Comparison of ENCODE assay signal across 8 cellular contexts in genomic region chr6:33344771-33345697, GRCh38. TPM values are rescaled to one million over a fixed set of nuclear protein-coding genes. Genes with fewer than 3 reads are reported as not detected.
DNase-seq lines count a peak whose midpoint lies in the region; ATAC-seq and TF ChIP-seq lines count a peak whose summit lies in the region.

No MANE protein-coding gene starts in this region.

- peak in 2 of 4 donors; percentile 57 to 62 for TF ChIP-seq EP300 in upper lobe of left lung (IDR thresholded peaks at IDR 0.05)

- ATAC-seq in upper lobe of left lung (ENCODE audit: low FRiP score in 2 of 2) (peak; percentile 89 to 90), GM21526 (IDR thresholded peaks at IDR 0.05; ENCODE audit: low FRiP score, unreplicated experiment) (no peak)

- peak overlapping the region; percentile 77 for H3K4me3 Mint-ChIP-seq in activated T-helper 1 cell treated with anti-CD3 and anti-CD28 coated beads, Interleukin-12 subunit alpha, Interleukin-12 subunit beta, Interleukin-2, Interleukin-4 antibody, amounts not matched to agents 30 ng/mL and 10 ng/mL and 1 ng/mL, durations not matched to agents 14 hours and 24 hours and 36 hours

- H3K27ac ChIP-seq in upper lobe of left lung, result peak overlapping the region; percentile 35 to 82 (median 76)

- no peaks in the 10 kb centered on the region for H3K36me3 ChIP-seq in upper lobe of left lung

- peaks cover 26% of the 10 kb centered on the region for H3K4me1 Mint-ChIP-seq in activated T-helper 1 cell treated with anti-CD3 and anti-CD28 coated beads, Interleukin-12 subunit alpha, Interleukin-12 subunit beta, Interleukin-2, Interleukin-4 antibody, amounts not matched to agents 30 ng/mL and 10 ng/mL and 1 ng/mL, durations not matched to agents 14 hours and 24 hours and 36 hours (ENCODE audit: low read depth)

- WGBS in upper lobe of left lung, 2 donors, result 12 to 15% methylated on average over 22 of the region's 22 CpGs

- H3K27me3 ChIP-seq in upper lobe of left lung, result no peaks in the 10 kb centered on the region

- no peak overlapping the region for H3K4me3 ChIP-seq in fibroblast of the aortic adventitia (ENCODE audit: low read depth, low read length)
- peak overlapping the region in 3 of 4 donors; percentile 32 to 43 (median 37) for H3K4me3 ChIP-seq in upper lobe of left lung

- H3K9me3 Mint-ChIP-seq in activated T-helper 1 cell treated with anti-CD3 and anti-CD28 coated beads, Interleukin-12 subunit alpha, Interleukin-12 subunit beta, Interleukin-2, Interleukin-4 antibody, amounts not matched to agents 30 ng/mL and 10 ng/mL and 1 ng/mL, durations not matched to agents 14 hours and 24 hours and 36 hours, result no peaks in the 10 kb centered on the region

- in situ Hi-C loops in G401 (cut with HindIII; ENCODE audit: low sequenced_read_pairs), result no loop called here

- DNase-seq in G401 (ENCODE audit: low spot score) (peak; percentile 88), LoVo (ENCODE audit: low spot score) (peak; percentile 91), RPMI7951 (ENCODE audit: low read depth) (peak; percentile 80), fibroblast of the aortic adventitia (ENCODE audit: low read depth) (peak; percentile 86), nucleus accumbens (lab: John Stamatoyannopoulos, UW) (peak in 30 of 56 donors; percentile 2 to 50 (median 6)), upper lobe of left lung (peak in 1 of 2 donors; percentile 92)
- peak; percentile 59 for DNase-seq in activated T-helper 1 cell treated with anti-CD3 and anti-CD28 coated beads, Interleukin-12 subunit alpha, Interleukin-12 subunit beta, Interleukin-2, Interleukin-4 antibody, amounts not matched to agents 30 ng/mL and 10 ng/mL and 1 ng/mL, durations not matched to agents 14 hours and 24 hours and 36 hours (ENCODE audit: low spot score)

- H3K4me1 ChIP-seq in upper lobe of left lung, result peaks cover 10 to 26% (median 16%) of the 10 kb centered on the region in 4 donors

- H3K36me3 Mint-ChIP-seq in activated T-helper 1 cell treated with anti-CD3 and anti-CD28 coated beads, Interleukin-12 subunit alpha, Interleukin-12 subunit beta, Interleukin-2, Interleukin-4 antibody, amounts not matched to agents 30 ng/mL and 10 ng/mL and 1 ng/mL, durations not matched to agents 14 hours and 24 hours and 36 hours (ENCODE audit: low read depth), result no peaks in the 10 kb centered on the region

- H3K9me3 ChIP-seq in upper lobe of left lung, result no peaks in the 10 kb centered on the region

- intact Hi-C loops in activated T-helper 1 cell treated with anti-CD3 and anti-CD28 coated beads, Interleukin-12 subunit alpha, Interleukin-12 subunit beta, Interleukin-2, Interleukin-4 antibody, amounts not matched to agents 30 ng/mL and 10 ng/mL and 1 ng/mL, durations not matched to agents 14 hours and 24 hours and 36 hours (cut with micrococcal nuclease), result loop anchor here (1.0 to 10.0 kb wide), 5 partner anchors 22 to 440 kb away; partner anchors contain the start of genes B3GALT4, KIFC1 and LEMD2

- peaks cover 9% of the 10 kb centered on the region for H3K27me3 Mint-ChIP-seq in activated T-helper 1 cell treated with anti-CD3 and anti-CD28 coated beads, Interleukin-12 subunit alpha, Interleukin-12 subunit beta, Interleukin-2, Interleukin-4 antibody, amounts not matched to agents 30 ng/mL and 10 ng/mL and 1 ng/mL, durations not matched to agents 14 hours and 24 hours and 36 hours (ENCODE audit: insufficient read depth)

- peak; percentile 66 for TF ChIP-seq CTCF in fibroblast of the aortic adventitia (IDR thresholded peaks at IDR 0.05; ENCODE audit: insufficient read depth, low read length)
- peak; percentile 53 to 82 (median 68) for TF ChIP-seq CTCF in upper lobe of left lung (IDR thresholded peaks at IDR 0.05)

- peak overlapping the region; percentile 82 for H3K27ac Mint-ChIP-seq in activated T-helper 1 cell treated with anti-CD3 and anti-CD28 coated beads, Interleukin-12 subunit alpha, Interleukin-12 subunit beta, Interleukin-2, Interleukin-4 antibody, amounts not matched to agents 30 ng/mL and 10 ng/mL and 1 ng/mL, durations not matched to agents 14 hours and 24 hours and 36 hours

- TF ChIP-seq POLR2A in upper lobe of left lung (IDR thresholded peaks at IDR 0.05), result peak in 2 of 4 donors; percentile 18 to 60

RNA-seq across cellular contexts. Expression of gene DAXX, which starts 22.3 kb away (rescaled TPM):
- 49.3 and 66.2 TPM in 2 replicates for total RNA-seq in G401 (2014; rRNA removed; shearing (Covaris generic))
- 51.8 and 54.8 TPM in 2 replicates for total RNA-seq in RPMI7951 (2014; rRNA removed; shearing (Covaris generic))
- total RNA-seq in activated T-helper 1 cell treated with anti-CD3 and anti-CD28 coated beads, Interleukin-12 subunit alpha, Interleukin-12 subunit beta, Interleukin-2, Interleukin-4 antibody, amounts not matched to agents 30 ng/mL and 10 ng/mL and 1 ng/mL, durations not matched to agents 14 hours and 24 hours and 36 hours, result 66.3 and 69.3 TPM in 2 replicates
- total RNA-seq in fibroblast of the aortic adventitia (ENCODE audit: low replicate concordance), result 42.2 and 149 TPM in 2 replicates
- 10 to 100 TPM; 29.3 to 57.6 (median 43.5) TPM for total RNA-seq in upper lobe of left lung

RNA-seq across cellular contexts. Expression of gene ZBTB22, which starts 27.5 kb away (rescaled TPM):
- 12.8 and 17.1 TPM in 2 replicates for total RNA-seq in G401 (2014; rRNA removed; shearing (Covaris generic))
- 10.7 TPM in 2 replicates for total RNA-seq in RPMI7951 (2014; rRNA removed; shearing (Covaris generic))
- total RNA-seq in activated T-helper 1 cell treated with anti-CD3 and anti-CD28 coated beads, Interleukin-12 subunit alpha, Interleukin-12 subunit beta, Interleukin-2, Interleukin-4 antibody, amounts not matched to agents 30 ng/mL and 10 ng/mL and 1 ng/mL, durations not matched to agents 14 hours and 24 hours and 36 hours, result 12.5 and 14.7 TPM in 2 replicates
- 9.0 and 12.8 TPM in 2 replicates for total RNA-seq in fibroblast of the aortic adventitia (ENCODE audit: low replicate concordance)
- 10 to 100 TPM; 24.2 to 32.5 (median 28.2) TPM for total RNA-seq in upper lobe of left lung

RNA-seq across cellular contexts. Expression of gene TAPBP, which starts 31.2 kb away (rescaled TPM):
- total RNA-seq in G401 (2014; rRNA removed; shearing (Covaris generic)), result 29.8 and 32.7 TPM in 2 replicates
- 77.1 and 79.9 TPM in 2 replicates for total RNA-seq in RPMI7951 (2014; rRNA removed; shearing (Covaris generic))
- 264 and 265 TPM in 2 replicates for total RNA-seq in activated T-helper 1 cell treated with anti-CD3 and anti-CD28 coated beads, Interleukin-12 subunit alpha, Interleukin-12 subunit beta, Interleukin-2, Interleukin-4 antibody, amounts not matched to agents 30 ng/mL and 10 ng/mL and 1 ng/mL, durations not matched to agents 14 hours and 24 hours and 36 hours
- total RNA-seq in fibroblast of the aortic adventitia (ENCODE audit: low replicate concordance) (50.2 and 86.2 TPM in 2 replicates), upper lobe of left lung (100 to 1,000 TPM; 131 to 310 (median 221) TPM)

RNA-seq across cellular contexts. Expression of gene RGL2, which starts 46.3 kb away (rescaled TPM):
- total RNA-seq in G401 (2014; rRNA removed; shearing (Covaris generic)), result 58.4 and 62.4 TPM in 2 replicates
- 24.3 and 27.5 TPM in 2 replicates for total RNA-seq in RPMI7951 (2014; rRNA removed; shearing (Covaris generic))
- total RNA-seq in activated T-helper 1 cell treated with anti-CD3 and anti-CD28 coated beads, Interleukin-12 subunit alpha, Interleukin-12 subunit beta, Interleukin-2, Interleukin-4 antibody, amounts not matched to agents 30 ng/mL and 10 ng/mL and 1 ng/mL, durations not matched to agents 14 hours and 24 hours and 36 hours, result 27.6 and 28.0 TPM in 2 replicates
- total RNA-seq in fibroblast of the aortic adventitia (ENCODE audit: low replicate concordance), result 25.8 and 27.9 TPM in 2 replicates
- 100 to 1,000 TPM in 2 of 6 donors, 10 to 100 TPM in 4; 56.5 to 149 (median 77.9) TPM for total RNA-seq in upper lobe of left lung

RNA-seq across cellular contexts. Expression of gene KIFC1, which starts 46.6 kb away (rescaled TPM):
- 98.5 and 123 TPM in 2 replicates for total RNA-seq in G401 (2014; rRNA removed; shearing (Covaris generic))
- 125 and 128 TPM in 2 replicates for total RNA-seq in RPMI7951 (2014; rRNA removed; shearing (Covaris generic))
- total RNA-seq in activated T-helper 1 cell treated with anti-CD3 and anti-CD28 coated beads, Interleukin-12 subunit alpha, Interleukin-12 subunit beta, Interleukin-2, Interleukin-4 antibody, amounts not matched to agents 30 ng/mL and 10 ng/mL and 1 ng/mL, durations not matched to agents 14 hours and 24 hours and 36 hours, result 54.7 and 59.6 TPM in 2 replicates
- 49.3 TPM in 1 of 2 replicates, not detected in the other for total RNA-seq in fibroblast of the aortic adventitia (ENCODE audit: low replicate concordance)
- 10 to 100 TPM in 1 of 6 donors, 1 to 10 TPM in 5; 1.2 to 11.8 (median 4.4) TPM for total RNA-seq in upper lobe of left lung
